ENCODE assay signal across 8 cellular contexts in genomic region chr19:19515764-19516519, GRCh38. TPM values are rescaled to one million over a fixed set of nuclear protein-coding genes. Genes with fewer than 3 reads are reported as not detected.
DNase-seq lines count a peak whose midpoint lies in the region; ATAC-seq and TF ChIP-seq lines count a peak whose summit lies in the region.

TSS of gene NDUFA13 (plus strand) at chr19:19516225. CDS start at chr19:19516239, 14 bp downstream.

- H3K4me3 ChIP-seq in kidney epithelial cell (ENCODE audit: low read depth, low read length), result peak within 1 kb of the TSS; percentile 82

- H3K36me3 ChIP-seq in kidney epithelial cell (ENCODE audit: control insufficient read depth, insufficient read depth, low read length), result no peaks in the 10 kb centered on the region

- TF ChIP-seq CTCF in kidney epithelial cell (IDR thresholded peaks at IDR 0.05; ENCODE audit: insufficient read depth, low read length, poor library complexity, severe bottlenecking), result peak; percentile 0

- TF ChIP-seq POLR2A in GM19193 (IDR thresholded peaks at IDR 0.05; ENCODE audit: extremely low read depth, insufficient read depth, insufficient read length), result peak; percentile 91

- DNase-seq in AG20443 (ENCODE audit: low spot score) (peak; percentile 96), NCI-H510A (lab: John Stamatoyannopoulos, UW) (peak; percentile 80), cerebellum (ENCODE audit: low spot score) (peak; percentile 92), kidney epithelial cell (ENCODE audit: low read depth) (peak; percentile 59)
- peak; percentile 90 for DNase-seq in activated CD4-positive, alpha-beta T cell treated with anti-CD3 and anti-CD28 coated beads for 1 hour
- peak; percentile 92 for DNase-seq in stimulated activated CD4-positive, alpha-beta T cell treated with anti-CD3 and anti-CD28 coated beads, Interleukin-15, amount 100 ng/mL, for 24 hours

- no peaks in the 10 kb centered on the region for H3K27me3 ChIP-seq in kidney epithelial cell (ENCODE audit: control insufficient read depth, insufficient read depth, low read length)

- peak; percentile 92 for ATAC-seq in HG03432 (IDR thresholded peaks at IDR 0.05; ENCODE audit: unreplicated experiment)

RNA-seq across cellular contexts. Expression of gene NDUFA13, which starts in this region (rescaled TPM):
- total RNA-seq in cerebellum (70.6 TPM), kidney epithelial cell (58.8 and 127 TPM in 2 replicates)

Comparison
In these comparisons a context has a peak if more than half of its experiments do, and no peak if none do; other contexts are left out.
1. Peak in every context shown above with its lines: DNase-seq, ATAC-seq and H3K4me3 ChIP-seq.